ENCODE assay signal across 13 cellular contexts in the genomic region with DNA sequence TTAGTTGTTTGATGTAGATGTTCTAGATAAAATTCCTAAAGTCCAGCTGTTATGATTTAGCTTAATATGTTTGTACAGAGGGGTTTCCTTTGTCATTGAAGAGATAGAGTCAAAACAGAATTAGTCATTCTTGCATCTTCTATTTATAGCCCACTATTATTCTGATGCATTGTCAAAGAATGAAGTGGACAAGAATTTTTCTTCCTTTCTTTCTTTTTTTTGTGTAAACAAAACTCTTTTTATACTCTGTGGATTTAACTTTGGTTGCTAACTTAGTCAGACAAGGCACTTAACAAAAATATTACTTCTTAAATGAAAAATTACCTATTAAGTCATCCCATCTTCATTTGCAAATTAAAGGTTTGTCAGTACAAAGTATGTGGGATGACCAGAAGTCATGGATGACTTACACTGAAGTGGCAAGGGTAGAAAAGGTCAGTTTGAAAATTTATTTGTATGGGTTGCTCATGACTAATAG.
DNase-seq lines count a peak whose midpoint lies in the region; ATAC-seq and TF ChIP-seq lines count a peak whose summit lies in the region.
"Had no signal": no experiment of that assay in that cellular context is flagged by ENCODE, and none has a peak within 500 bp of the region (broad histone marks: within the 10 kb centered on the region; RNA-seq: fewer than 3 reads in every experiment).

No MANE protein-coding gene starts in this region.

- H3K36me3 ChIP-seq in BJ (ENCODE audit: control insufficient read depth, insufficient read depth, low read length) (no peaks in the 10 kb centered on the region), osteoblast (ENCODE audit: insufficient read depth, low read length) (no peaks in the 10 kb centered on the region)
- H3K36me3 ChIP-seq: pancreas, Peyer's patch had no signal

- H3K4me3 ChIP-seq in BJ (ENCODE audit: low read depth, low read length) = no peak overlapping the region
- H3K4me3 ChIP-seq in osteoblast (ENCODE audit: insufficient read depth, low read length) = no peak overlapping the region
- H3K4me3 ChIP-seq: dorsolateral prefrontal cortex, pancreas, Peyer's patch had no signal

- H2AFZ ChIP-seq in osteoblast (ENCODE audit: low read length) = no peak overlapping the region

- peaks cover 36% of the 10 kb centered on the region for H3K4me1 ChIP-seq in osteoblast (ENCODE audit: insufficient read depth, low read length)
- H3K4me1 ChIP-seq: pancreas, Peyer's patch had no signal

- POLR2A ChIA-PET in BJ (lab: Charles Lee) = interaction anchor here (0.6 kb wide), 1 partner anchor 324 kb away, joined by 3 read pairs; no protein-coding TSS in a partner anchor

- peak overlapping the region; percentile 59 for H3K27ac ChIP-seq in osteoblast (ENCODE audit: low read depth, low read length)
- H3K27ac ChIP-seq: dorsolateral prefrontal cortex, pancreas had no signal

- CTCF ChIA-PET in BJ (lab: Yijun Ruan, JAX) = interaction anchor here (0.8 to 2.6 kb wide), 4 partner anchors 14 to 979 kb away, joined by 3 to 9 read pairs (median 4); no protein-coding TSS in a partner anchor

- ATAC-seq in HG03139 (IDR thresholded peaks at IDR 0.05; ENCODE audit: unreplicated experiment) = no peak
- ATAC-seq: CD8-positive, alpha-beta T cell had no signal

- peak overlapping the region; percentile 56 for H3K4me2 ChIP-seq in osteoblast (ENCODE audit: insufficient read depth, low read length)

- no peaks in the 10 kb centered on the region for H4K20me1 ChIP-seq in osteoblast (ENCODE audit: insufficient read depth, low read length)

- H3K27me3 ChIP-seq in BJ (ENCODE audit: control insufficient read depth, insufficient read depth, low read length) = peaks cover 3% of the 10 kb centered on the region; the same call in 1 of the 2 replicates
- no peaks in the 10 kb centered on the region for H3K27me3 ChIP-seq in osteoblast (ENCODE audit: insufficient read depth, low read length)
- H3K27me3 ChIP-seq: dorsolateral prefrontal cortex, pancreas, Peyer's patch had no signal

- DNase-seq in BJ (ENCODE audit: low read depth) = peak; percentile 94
- DNase-seq in RKO (ENCODE audit: low spot score) = peak; percentile 4
- peak; percentile 84 for DNase-seq in fibroblast of gingiva (ENCODE audit: low read depth)
- peak; percentile 58 for DNase-seq in osteoblast (ENCODE audit: insufficient read length, low spot score, missing footprints)
- no peak for DNase-seq in HuH-7.5 (ENCODE audit: low spot score)
- DNase-seq in DMS153 (lab: John Stamatoyannopoulos, UW) = no peak
- DNase-seq in NCI-H1417 treated with DMSO at 0.1 percent for 48 hours (lab: John Stamatoyannopoulos, UW) = no peak
- DNase-seq: activated T-cell treated with anti-CD3 and anti-CD28 coated beads, Interleukin-2, amount 50 U/mL, for 72 hours; CD8-positive, alpha-beta T cell; dorsolateral prefrontal cortex; pancreas; Peyer's patch had no signal

- no peaks in the 10 kb centered on the region for H3K79me2 ChIP-seq in osteoblast (ENCODE audit: insufficient read depth, low read length)

- TF ChIP-seq CTCF in BJ (IDR thresholded peaks at IDR 0.05; ENCODE audit: insufficient read depth, low read depth, low read length) (no peak), osteoblast (IDR thresholded peaks at IDR 0.05; ENCODE audit: extremely low read depth, low read depth, low read length) (no peak)

- no peaks in the 10 kb centered on the region for H3K9me3 ChIP-seq in osteoblast (ENCODE audit: low read depth, low read length)
- H3K9me3 ChIP-seq: pancreas, Peyer's patch had no signal

Comparison
In these comparisons a context has a peak if more than half of its experiments do, and no peak if none do; other contexts are left out.
1. DNase-seq: peak in BJ (single experiment), RKO (single experiment), fibroblast of gingiva (single experiment) and osteoblast (single experiment); none in HuH-7.5 (single experiment), DMS153 (single experiment) and NCI-H1417 treated with DMSO at 0.1 percent for 48 hours (single experiment).